ENCODE assay signal across 1 cellular context in genomic region chr2:8676915-8677645, GRCh38.
A peak's percentile ranks its signal among the peaks of the same experiment; 100 is the strongest.
TF ChIP-seq lines count a peak whose summit lies in the region.

No MANE protein-coding gene starts in this region.

TF ChIP-seq in K562, 482 proteins besides CTCF, POLR2A, EP300 and RAD21 (continued from another document):
- TF ChIP-seq ZBTB33 (CRISPR knock-in tag; IDR thresholded peaks at IDR 0.05) (peak; percentile 40; the same call in 1 of the 2 replicates), MED1 (CRISPR knock-in tag; IDR thresholded peaks at IDR 0.05; ENCODE audit: borderline replicate concordance) (no peak), NFXL1 (CRISPR knock-in tag; IDR thresholded peaks at IDR 0.05) (no peak), TARDBP (IDR thresholded peaks at IDR 0.05) (no peak), CAMTA2 (CRISPR knock-in tag; conservative IDR thresholded peaks at IDR 0.05) (no peak), JUND (IDR thresholded peaks at IDR 0.05; ENCODE audit: borderline replicate concordance, low read depth, low read length) (no peak), JUND (tag; IDR thresholded peaks at IDR 0.05; ENCODE audit: borderline replicate concordance, low read depth, low read length) (0 out of 3 replicates have a peak, but pooled peaks have one; percentile 9), NCOR1 (IDR thresholded peaks at IDR 0.05) (no peak), ZBTB40 (IDR thresholded peaks at IDR 0.05) (peak; percentile 37), ZBTB40 (CRISPR knock-in tag; IDR thresholded peaks at IDR 0.05) (no peak), HDGF (IDR thresholded peaks at IDR 0.05) (no peak), ZNF764 (CRISPR knock-in tag; IDR thresholded peaks at IDR 0.05; ENCODE audit: low read depth) (no peak), YY1 (IDR thresholded peaks at IDR 0.05; ENCODE audit: borderline replicate concordance in 1 of 3, control insufficient read depth in 1 of 3, extremely low read depth in 1 of 3, insufficient read depth in 3 of 3, insufficient read length in 1 of 3, insufficient replicate concordance in 2 of 3, low read depth in 1 of 3, low read length in 2 of 3) (no peak), NR3C1 (CRISPR knock-in tag; IDR thresholded peaks at IDR 0.05) (no peak), THAP12 (CRISPR knock-in tag; IDR thresholded peaks at IDR 0.05) (no peak), TGIF2 (CRISPR knock-in tag; IDR thresholded peaks at IDR 0.05) (no peak), E2F5 (CRISPR knock-in tag; IDR thresholded peaks at IDR 0.05) (no peak), ZNF766 (CRISPR knock-in tag; conservative IDR thresholded peaks at IDR 0.05) (0 out of 2 replicates have a peak, but pooled peaks have one; percentile 0), NR2C1 (IDR thresholded peaks at IDR 0.05) (no peak), NR2C1 (tag; IDR thresholded peaks at IDR 0.05) (no peak)
